ENCODE assay signal across 12 cellular contexts in genomic region chr7:112266595-112267270, GRCh38.
DNase-seq lines count a peak whose midpoint lies in the region; ATAC-seq, FAIRE-seq and TF ChIP-seq lines count a peak whose summit lies in the region.
"Had no signal": no experiment of that assay in that cellular context is flagged by ENCODE, and none has a peak within 500 bp of the region (broad histone marks: within the 10 kb centered on the region; RNA-seq: fewer than 3 reads in every experiment).

No MANE protein-coding gene starts in this region.

- H3K27me3 ChIP-seq in KMS-11 (ENCODE audit: insufficient read depth, low read depth) (no peaks in the 10 kb centered on the region), adipocyte (replicated peaks; ENCODE audit: control insufficient read depth, insufficient read depth, low read length) (no peaks in the 10 kb centered on the region)

- H3K27ac ChIP-seq in KMS-11 (peak overlapping the region; percentile 78), kidney (ENCODE audit: low read depth in 2 of 2, low read length in 2 of 2) (no peak overlapping the region)

- H3K36me3 ChIP-seq in KMS-11 (ENCODE audit: insufficient read depth): no peaks in the 10 kb centered on the region
- H3K36me3 ChIP-seq in adipocyte (ENCODE audit: control insufficient read depth, insufficient read depth, low read length, severe bottlenecking): no peaks in the 10 kb centered on the region
- no peaks in the 10 kb centered on the region for H3K36me3 ChIP-seq in kidney (ENCODE audit: control insufficient read depth in 1 of 2, insufficient read depth in 2 of 2, low read length in 2 of 2)

- H3K4me1 ChIP-seq in KMS-11 (ENCODE audit: low read depth, poor library complexity, severe bottlenecking) (peaks cover 74% of the 10 kb centered on the region), adipocyte (ENCODE audit: control insufficient read depth, insufficient read depth, low read length) (peaks cover 27% of the 10 kb centered on the region), kidney (ENCODE audit: control insufficient read depth in 1 of 2, insufficient read depth in 1 of 2, low read depth in 1 of 2, low read length in 2 of 2) (peaks cover 0 to 5% of the 10 kb centered on the region in 2 donors)

- DNase-seq in ELR (ENCODE audit: low read depth): peak; percentile 69
- peak; percentile 70 for DNase-seq in adipocyte (ENCODE audit: low read depth)
- DNase-seq in kidney: no peak
- no peak for DNase-seq in epidermal melanocyte (ENCODE audit: insufficient read length, low spot score)
- no peak for DNase-seq in Right ventricle myocardium inferior (ENCODE audit: missing footprints)
- DNase-seq in middle frontal gyrus (ENCODE audit: extremely low spot score, low spot score): no peak
- DNase-seq in HK-2 (ENCODE audit: unreplicated experiment): no peak
- DNase-seq: activated naive CD4-positive, alpha-beta T cell treated with anti-CD3 and anti-CD28 coated beads for 36 hours; C1 segment of cervical spinal cord had no signal

- H3K79me2 ChIP-seq in KMS-11 (ENCODE audit: insufficient read depth, low read depth): peaks cover 47% of the 10 kb centered on the region

- no peaks in the 10 kb centered on the region for H4K20me1 ChIP-seq in KMS-11 (ENCODE audit: insufficient read depth)

- peak overlapping the region; percentile 95 for H3K4me2 ChIP-seq in KMS-11

- peak overlapping the region; percentile 20; the same call in 1 of the 2 replicates for H2AFZ ChIP-seq in KMS-11 (ENCODE audit: low read depth)

- no peak for ATAC-seq in Right ventricle myocardium inferior
- ATAC-seq: Panc1 had no signal

- TF ChIP-seq CTCF in KMS-11 (conservative IDR thresholded peaks at IDR 0.05; ENCODE audit: low read depth, low read length) (no peak), kidney (IDR thresholded peaks at IDR 0.05; ENCODE audit: borderline replicate concordance, extremely low read depth, insufficient read depth) (no peak)

- H3K9me3 ChIP-seq in adipocyte (ENCODE audit: control insufficient read depth, low read length) (no peaks in the 10 kb centered on the region), kidney (ENCODE audit: control insufficient read depth in 1 of 2, low read length in 2 of 2) (no peaks in the 10 kb centered on the region)

- intact Hi-C loops in kidney (cut with DNase I) (no loop called here), Right ventricle myocardium inferior (cut with DNase I) (no loop called here)

- H3K9ac ChIP-seq in KMS-11 (peak overlapping the region; percentile 31; the same call in 1 of the 2 replicates), adipocyte (ENCODE audit: low read length) (no peak overlapping the region), kidney (ENCODE audit: low read length in 2 of 2) (no peak overlapping the region)

- H3K4me3 ChIP-seq in KMS-11 (IDR thresholded peaks at IDR 0.05; ENCODE audit: insufficient read depth, low read depth, low read length) (no peak overlapping the region), adipocyte (ENCODE audit: low read length) (peak overlapping the region; percentile 39), kidney (ENCODE audit: low read length in 2 of 2) (no peak overlapping the region)

- peak; percentile 41 for FAIRE-seq in kidney (lab: Jason Lieb, UNC)
- FAIRE-seq: TTC549 had no signal

Comparison
In these comparisons a context has a peak if more than half of its experiments do, and no peak if none do; other contexts are left out.
1. DNase-seq: peak in ELR (single experiment) and adipocyte (single experiment); none in kidney (single experiment), epidermal melanocyte (single experiment), Right ventricle myocardium inferior (single experiment), middle frontal gyrus (single experiment) and HK-2 (single experiment).